Comparison of ENCODE assay signal across 11 cellular contexts in genomic region chr6:27616313-27617045, GRCh38.
DNase-seq lines count a peak whose midpoint lies in the region; ATAC-seq and TF ChIP-seq lines count a peak whose summit lies in the region.
"Had no signal": no experiment of that assay in that cellular context is flagged by ENCODE, and none has a peak within 500 bp of the region (broad histone marks: within the 10 kb centered on the region; RNA-seq: fewer than 3 reads in every experiment).

No MANE protein-coding gene starts in this region.

- H3K36me3 Mint-ChIP-seq in H9 (ENCODE audit: insufficient read depth in 1 of 3, low read depth in 3 of 3), result no peaks in the 10 kb centered on the region

- H3K4ac ChIP-seq in H9 (ENCODE audit: low read depth, low read length), result no peak overlapping the region

- H4K91ac ChIP-seq in H9 (ENCODE audit: insufficient read length, low read depth, low read length), result no peak overlapping the region

- no peak overlapping the region for H2BK15ac ChIP-seq in H9 (ENCODE audit: low read depth, low read length)

- H3K27me3 ChIP-seq in ACC112 (ENCODE audit: insufficient read depth, low read length), result peaks cover 17% of the 10 kb centered on the region
- no peaks in the 10 kb centered on the region for H3K27me3 ChIP-seq in H9 (ENCODE audit: insufficient read depth, low read length)
- H3K27me3 ChIP-seq in adipocyte (replicated peaks; ENCODE audit: control insufficient read depth, insufficient read depth, low read length), result peaks cover 15% of the 10 kb centered on the region
- peaks cover 9% of the 10 kb centered on the region for H3K27me3 ChIP-seq in iPS-18a (ENCODE audit: control insufficient read depth, insufficient read depth, low read length)

- peak overlapping the region; percentile 74 for H3K9ac ChIP-seq in H9 (ENCODE audit: extremely low read depth, insufficient read length, low read length)
- peak overlapping the region; percentile 52 for H3K9ac ChIP-seq in adipocyte (ENCODE audit: low read length)
- H3K9ac ChIP-seq in iPS-18a (ENCODE audit: low read length), result peak overlapping the region; percentile 41

- no peak overlapping the region for H2BK12ac ChIP-seq in H9 (ENCODE audit: insufficient read length, low read depth, low read length)

- H3K36me3 ChIP-seq in ACC112 (ENCODE audit: insufficient read depth, low read length), result no peaks in the 10 kb centered on the region
- H3K36me3 ChIP-seq in adipocyte (ENCODE audit: control insufficient read depth, insufficient read depth, low read length, severe bottlenecking), result no peaks in the 10 kb centered on the region
- H3K36me3 ChIP-seq in iPS-18a (ENCODE audit: control insufficient read depth, low read depth, low read length), result no peaks in the 10 kb centered on the region

- H2BK5ac ChIP-seq in H9 (ENCODE audit: insufficient read length, low read length), result no peak overlapping the region

- no peak for TF ChIP-seq CTCF in H9 (conservative IDR thresholded peaks at IDR 0.05)

- ATAC-seq in HG03039 (IDR thresholded peaks at IDR 0.05; ENCODE audit: unreplicated experiment), result no peak
- ATAC-seq: stimulated activated effector memory CD8-positive, alpha-beta T cell treated with anti-CD3 and anti-CD28 coated beads, Interleukin-12 subunit alpha, Interleukin-12 subunit beta, amount 100 ng/mL, for 72 hours had no signal

- H3K27ac ChIP-seq in ACC112 (ENCODE audit: low read depth, low read length) (no peak overlapping the region), H9 (ENCODE audit: insufficient read length, low read depth, low read length) (no peak overlapping the region), iPS-18a (ENCODE audit: low read length) (no peak overlapping the region)

- H2BK120ac ChIP-seq in H9 (ENCODE audit: low read depth, low read length, poor library complexity, severe bottlenecking), result no peak overlapping the region

- H3K27me3 Mint-ChIP-seq in H9 (ENCODE audit: low read depth), result peaks cover 15% of the 10 kb centered on the region

- peaks cover 11% of the 10 kb centered on the region for H3K23me2 ChIP-seq in H9 (ENCODE audit: insufficient read length, low read depth, low read length, poor library complexity, severe bottlenecking)

- no peaks in the 10 kb centered on the region for H4K20me1 ChIP-seq in H9 (ENCODE audit: control insufficient read depth, insufficient read depth, insufficient read length)

- no peak overlapping the region for H3K56ac ChIP-seq in H9 (ENCODE audit: insufficient read length, low read depth, low read length)

- peak overlapping the region; percentile 88 for H3K4me2 ChIP-seq in H9 (ENCODE audit: insufficient read depth, insufficient read length, low read length)

- H3K14ac ChIP-seq in H9 (ENCODE audit: insufficient read depth, low read length), result no peak overlapping the region

- H3K27ac Mint-ChIP-seq in H9, result no peak overlapping the region
- H3K27ac Mint-ChIP-seq: stimulated activated effector memory CD8-positive, alpha-beta T cell treated with anti-CD3 and anti-CD28 coated beads, Interleukin-12 subunit alpha, Interleukin-12 subunit beta, amount 100 ng/mL, for 72 hours had no signal

- H4K8ac ChIP-seq in H9 (replicated peaks; ENCODE audit: insufficient read length, low read depth, low read length), result no peak overlapping the region

- H2AK5ac ChIP-seq in H9 (ENCODE audit: insufficient read length, low read length), result no peak overlapping the region

- H3K4me3 ChIP-seq in ACC112 (ENCODE audit: low read depth, low read length) (peak overlapping the region; percentile 82), adipocyte (ENCODE audit: low read length) (peak overlapping the region; percentile 80), iPS-18a (ENCODE audit: low read length) (peak overlapping the region; percentile 98)

- H2BK20ac ChIP-seq in H9 (ENCODE audit: low read depth, low read length, poor library complexity, severe bottlenecking), result no peak overlapping the region

- no peaks in the 10 kb centered on the region for H3K9me3 ChIP-seq in H9 (ENCODE audit: control insufficient read depth, low read depth, low read length)
- no peaks in the 10 kb centered on the region for H3K9me3 ChIP-seq in adipocyte (ENCODE audit: control insufficient read depth, low read length)
- H3K9me3 ChIP-seq in iPS-18a (ENCODE audit: control insufficient read depth, low read depth, low read length), result no peaks in the 10 kb centered on the region

- peaks cover 0 to 4% of the 10 kb centered on the region in 2 experiments; a peak in 2 of 5 replicates for H3K9me3 Mint-ChIP-seq in H9
- H3K9me3 Mint-ChIP-seq: stimulated activated effector memory CD8-positive, alpha-beta T cell treated with anti-CD3 and anti-CD28 coated beads, Interleukin-12 subunit alpha, Interleukin-12 subunit beta, amount 100 ng/mL, for 72 hours had no signal

- DNase-seq in H9 (no peak), adipocyte (ENCODE audit: low read depth) (no peak), globus pallidus (ENCODE audit: low spot score) (no peak), NCI-H526 treated with DMSO at 0.1 percent for 48 hours (lab: John Stamatoyannopoulos, UW) (no peak), cerebellar nuclear complex (lab: John Stamatoyannopoulos, UW) (no peak)
- DNase-seq: activated T-cell treated with anti-CD3 and anti-CD28 coated beads, Interleukin-2, amount 50 U/mL, for 48 hours; NCI-H446 had no signal

- H4K5ac ChIP-seq in H9 (ENCODE audit: insufficient read length, low read depth, low read length), result no peak overlapping the region

- no peak overlapping the region for H3K18ac ChIP-seq in H9 (ENCODE audit: insufficient read length, low read depth, low read length)

- H3T11ph ChIP-seq in H9 (ENCODE audit: low read length), result no peak overlapping the region

- H3K79me1 ChIP-seq in H9 (ENCODE audit: insufficient read depth, low read depth, low read length, poor library complexity, severe bottlenecking), result no peaks in the 10 kb centered on the region

- H3K79me2 ChIP-seq in ACC112 (ENCODE audit: control insufficient read depth, insufficient read depth, low read length, unreplicated experiment) (no peaks in the 10 kb centered on the region), H9 (ENCODE audit: insufficient read depth, low read length) (no peaks in the 10 kb centered on the region)

- no CpG with 5 or more reads among the region's 6 CpGs for WGBS in H9 (ENCODE audit: extremely low coverage, insufficient read length, low lambda C conversion rate)

- peak overlapping the region; percentile 91 to 99 for H3K4me3 Mint-ChIP-seq in H9

- H2AFZ ChIP-seq in ACC112 (ENCODE audit: low read length, unreplicated experiment), result peak overlapping the region; percentile 46
- H2AFZ ChIP-seq in H9 (ENCODE audit: low read length), result peak overlapping the region; percentile 94

- peaks cover 8% of the 10 kb centered on the region in 2 experiments for H3K4me1 Mint-ChIP-seq in H9

- no peaks in the 10 kb centered on the region for H3K4me1 ChIP-seq in ACC112 (ENCODE audit: control insufficient read depth, insufficient read depth, low read length, unreplicated experiment)
- H3K4me1 ChIP-seq in H9 (ENCODE audit: insufficient read depth, low read length), result no peaks in the 10 kb centered on the region
- H3K4me1 ChIP-seq in adipocyte (ENCODE audit: control insufficient read depth, insufficient read depth, low read length), result peaks cover 10% of the 10 kb centered on the region
- peaks cover 3% of the 10 kb centered on the region for H3K4me1 ChIP-seq in iPS-18a (ENCODE audit: control insufficient read depth, low read depth, low read length)

- no peak overlapping the region for H3K23ac ChIP-seq in H9 (ENCODE audit: insufficient read length, low read depth, low read length)
